Comparison of ENCODE assay signal across 1 cellular context in genomic region chr11:125092669-125093068, GRCh38.
TF ChIP-seq lines count a peak whose summit lies in the region.

No MANE protein-coding gene starts in this region.

TF ChIP-seq in GM23338, 12 proteins besides CTCF, POLR2A, EP300 and RAD21:
- TF ChIP-seq, protein P1, sequence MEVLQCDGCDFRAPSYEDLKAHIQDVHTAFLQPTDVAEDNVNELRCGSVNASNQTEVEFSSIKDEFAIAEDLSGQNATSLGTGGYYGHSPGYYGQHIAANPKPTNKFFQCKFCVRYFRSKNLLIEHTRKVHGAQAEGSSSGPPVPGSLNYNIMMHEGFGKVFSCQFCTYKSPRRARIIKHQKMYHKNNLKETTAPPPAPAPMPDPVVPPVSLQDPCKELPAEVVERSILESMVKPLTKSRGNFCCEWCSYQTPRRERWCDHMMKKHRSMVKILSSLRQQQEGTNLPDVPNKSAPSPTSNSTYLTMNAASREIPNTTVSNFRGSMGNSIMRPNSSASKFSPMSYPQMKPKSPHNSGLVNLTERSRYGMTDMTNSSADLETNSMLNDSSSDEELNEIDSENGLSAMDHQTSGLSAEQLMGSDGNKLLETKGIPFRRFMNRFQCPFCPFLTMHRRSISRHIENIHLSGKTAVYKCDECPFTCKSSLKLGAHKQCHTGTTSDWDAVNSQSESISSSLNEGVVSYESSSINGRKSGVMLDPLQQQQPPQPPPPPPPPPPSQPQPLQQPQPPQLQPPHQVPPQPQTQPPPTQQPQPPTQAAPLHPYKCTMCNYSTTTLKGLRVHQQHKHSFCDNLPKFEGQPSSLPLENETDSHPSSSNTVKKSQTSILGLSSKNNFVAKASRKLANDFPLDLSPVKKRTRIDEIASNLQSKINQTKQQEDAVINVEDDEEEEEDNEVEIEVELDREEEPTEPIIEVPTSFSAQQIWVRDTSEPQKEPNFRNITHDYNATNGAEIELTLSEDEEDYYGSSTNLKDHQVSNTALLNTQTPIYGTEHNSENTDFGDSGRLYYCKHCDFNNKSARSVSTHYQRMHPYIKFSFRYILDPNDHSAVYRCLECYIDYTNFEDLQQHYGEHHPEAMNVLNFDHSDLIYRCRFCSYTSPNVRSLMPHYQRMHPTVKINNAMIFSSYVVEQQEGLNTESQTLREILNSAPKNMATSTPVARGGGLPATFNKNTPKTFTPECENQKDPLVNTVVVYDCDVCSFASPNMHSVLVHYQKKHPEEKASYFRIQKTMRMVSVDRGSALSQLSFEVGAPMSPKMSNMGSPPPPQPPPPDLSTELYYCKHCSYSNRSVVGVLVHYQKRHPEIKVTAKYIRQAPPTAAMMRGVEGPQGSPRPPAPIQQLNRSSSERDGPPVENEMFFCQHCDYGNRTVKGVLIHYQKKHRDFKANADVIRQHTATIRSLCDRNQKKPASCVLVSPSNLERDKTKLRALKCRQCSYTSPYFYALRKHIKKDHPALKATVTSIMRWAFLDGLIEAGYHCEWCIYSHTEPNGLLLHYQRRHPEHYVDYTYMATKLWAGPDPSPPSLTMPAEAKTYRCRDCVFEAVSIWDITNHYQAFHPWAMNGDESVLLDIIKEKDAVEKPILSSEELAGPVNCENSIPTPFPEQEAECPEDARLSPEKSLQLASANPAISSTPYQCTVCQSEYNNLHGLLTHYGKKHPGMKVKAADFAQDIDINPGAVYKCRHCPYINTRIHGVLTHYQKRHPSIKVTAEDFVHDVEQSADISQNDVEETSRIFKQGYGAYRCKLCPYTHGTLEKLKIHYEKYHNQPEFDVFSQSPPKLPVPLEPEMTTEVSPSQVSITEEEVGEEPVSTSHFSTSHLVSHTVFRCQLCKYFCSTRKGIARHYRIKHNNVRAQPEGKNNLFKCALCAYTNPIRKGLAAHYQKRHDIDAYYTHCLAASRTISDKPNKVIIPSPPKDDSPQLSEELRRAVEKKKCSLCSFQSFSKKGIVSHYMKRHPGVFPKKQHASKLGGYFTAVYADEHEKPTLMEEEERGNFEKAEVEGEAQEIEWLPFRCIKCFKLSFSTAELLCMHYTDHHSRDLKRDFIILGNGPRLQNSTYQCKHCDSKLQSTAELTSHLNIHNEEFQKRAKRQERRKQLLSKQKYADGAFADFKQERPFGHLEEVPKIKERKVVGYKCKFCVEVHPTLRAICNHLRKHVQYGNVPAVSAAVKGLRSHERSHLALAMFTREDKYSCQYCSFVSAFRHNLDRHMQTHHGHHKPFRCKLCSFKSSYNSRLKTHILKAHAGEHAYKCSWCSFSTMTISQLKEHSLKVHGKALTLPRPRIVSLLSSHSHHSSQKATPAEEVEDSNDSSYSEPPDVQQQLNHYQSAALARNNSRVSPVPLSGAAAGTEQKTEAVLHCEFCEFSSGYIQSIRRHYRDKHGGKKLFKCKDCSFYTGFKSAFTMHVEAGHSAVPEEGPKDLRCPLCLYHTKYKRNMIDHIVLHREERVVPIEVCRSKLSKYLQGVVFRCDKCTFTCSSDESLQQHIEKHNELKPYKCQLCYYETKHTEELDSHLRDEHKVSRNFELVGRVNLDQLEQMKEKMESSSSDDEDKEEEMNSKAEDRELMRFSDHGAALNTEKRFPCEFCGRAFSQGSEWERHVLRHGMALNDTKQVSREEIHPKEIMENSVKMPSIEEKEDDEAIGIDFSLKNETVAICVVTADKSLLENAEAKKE (CRISPR knock-in tag; IDR thresholded peaks at IDR 0.05) = no peak
- no peak for TF ChIP-seq EZH2phosphoT487 (IDR thresholded peaks at IDR 0.05; ENCODE audit: unreplicated experiment)
- TF ChIP-seq ZNF331 (CRISPR knock-in tag; IDR thresholded peaks at IDR 0.05; ENCODE audit: low read depth) = no peak
- no peak for TF ChIP-seq STAT1 (IDR thresholded peaks at IDR 0.05; ENCODE audit: unreplicated experiment)
- no peak for TF ChIP-seq ZNF114 (CRISPR knock-in tag; IDR thresholded peaks at IDR 0.05)
- TF ChIP-seq CREB1 (CRISPR knock-in tag; IDR thresholded peaks at IDR 0.05; ENCODE audit: low read depth) = no peak
- no peak for TF ChIP-seq JUNB (IDR thresholded peaks at IDR 0.05; ENCODE audit: unreplicated experiment)
- no peak for TF ChIP-seq POLR2AphosphoS5 (IDR thresholded peaks at IDR 0.05; ENCODE audit: low read depth)
- TF ChIP-seq, protein P2, sequence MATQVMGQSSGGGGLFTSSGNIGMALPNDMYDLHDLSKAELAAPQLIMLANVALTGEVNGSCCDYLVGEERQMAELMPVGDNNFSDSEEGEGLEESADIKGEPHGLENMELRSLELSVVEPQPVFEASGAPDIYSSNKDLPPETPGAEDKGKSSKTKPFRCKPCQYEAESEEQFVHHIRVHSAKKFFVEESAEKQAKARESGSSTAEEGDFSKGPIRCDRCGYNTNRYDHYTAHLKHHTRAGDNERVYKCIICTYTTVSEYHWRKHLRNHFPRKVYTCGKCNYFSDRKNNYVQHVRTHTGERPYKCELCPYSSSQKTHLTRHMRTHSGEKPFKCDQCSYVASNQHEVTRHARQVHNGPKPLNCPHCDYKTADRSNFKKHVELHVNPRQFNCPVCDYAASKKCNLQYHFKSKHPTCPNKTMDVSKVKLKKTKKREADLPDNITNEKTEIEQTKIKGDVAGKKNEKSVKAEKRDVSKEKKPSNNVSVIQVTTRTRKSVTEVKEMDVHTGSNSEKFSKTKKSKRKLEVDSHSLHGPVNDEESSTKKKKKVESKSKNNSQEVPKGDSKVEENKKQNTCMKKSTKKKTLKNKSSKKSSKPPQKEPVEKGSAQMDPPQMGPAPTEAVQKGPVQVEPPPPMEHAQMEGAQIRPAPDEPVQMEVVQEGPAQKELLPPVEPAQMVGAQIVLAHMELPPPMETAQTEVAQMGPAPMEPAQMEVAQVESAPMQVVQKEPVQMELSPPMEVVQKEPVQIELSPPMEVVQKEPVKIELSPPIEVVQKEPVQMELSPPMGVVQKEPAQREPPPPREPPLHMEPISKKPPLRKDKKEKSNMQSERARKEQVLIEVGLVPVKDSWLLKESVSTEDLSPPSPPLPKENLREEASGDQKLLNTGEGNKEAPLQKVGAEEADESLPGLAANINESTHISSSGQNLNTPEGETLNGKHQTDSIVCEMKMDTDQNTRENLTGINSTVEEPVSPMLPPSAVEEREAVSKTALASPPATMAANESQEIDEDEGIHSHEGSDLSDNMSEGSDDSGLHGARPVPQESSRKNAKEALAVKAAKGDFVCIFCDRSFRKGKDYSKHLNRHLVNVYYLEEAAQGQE (IDR thresholded peaks at IDR 0.05; ENCODE audit: unreplicated experiment) = no peak
- no peak for TF ChIP-seq NANOG (IDR thresholded peaks at IDR 0.05; ENCODE audit: borderline replicate concordance)
- TF ChIP-seq ETS1 (IDR thresholded peaks at IDR 0.05) = no peak
- TF ChIP-seq EZH2 (IDR thresholded peaks at IDR 0.05; ENCODE audit: low read depth, unreplicated experiment) = no peak
